ENCODE assay signal across 29 cellular contexts in genomic region chr6:16140607-16141006, GRCh38. TPM values are rescaled to one million over a fixed set of nuclear protein-coding genes. Genes with fewer than 3 reads are reported as not detected.
A peak's percentile ranks its signal among the peaks of the same experiment; 100 is the strongest.
DNase-seq lines count a peak whose midpoint lies in the region; ATAC-seq and TF ChIP-seq lines count a peak whose summit lies in the region.
"Had no signal": no experiment of that assay in that cellular context is flagged by ENCODE, and none has a peak within 500 bp of the region (broad histone marks: within the 10 kb centered on the region; RNA-seq: fewer than 3 reads in every experiment).

No MANE protein-coding gene starts in this region.

- TF ChIP-seq CTCF in WTC11 (IDR thresholded peaks at IDR 0.05) = no peak
- no peak for TF ChIP-seq CTCF in sigmoid colon (IDR thresholded peaks at IDR 0.05)

- peaks cover 28% of the 10 kb centered on the region for H3K36me3 Mint-ChIP-seq in activated naive CD4-positive, alpha-beta T cell treated with anti-CD3 and anti-CD28 coated beads, Interleukin-2, amount 50 U/mL, for 24 hours
- H3K36me3 Mint-ChIP-seq in activated naive CD4-positive, alpha-beta T cell treated with anti-CD3 and anti-CD28 coated beads, Interleukin-2, amount 50 U/mL, for 72 hours = peaks cover 22 to 37% of the 10 kb centered on the region in 2 donors
- peaks cover 75% of the 10 kb centered on the region for H3K36me3 Mint-ChIP-seq in WTC11
- H3K36me3 Mint-ChIP-seq in natural killer cell treated with Interleukin-12 subunit alpha and Interleukin-12 subunit beta and Interleukin-15 and Interleukin-18, amount 100 ng/mL, for 72 hours = peaks cover 28% of the 10 kb centered on the region

- no peaks in the 10 kb centered on the region for H3K27me3 Mint-ChIP-seq in activated naive CD4-positive, alpha-beta T cell treated with anti-CD3 and anti-CD28 coated beads, Interleukin-2, amount 50 U/mL, for 24 hours
- no peaks in the 10 kb centered on the region for H3K27me3 Mint-ChIP-seq in WTC11 (ENCODE audit: low read depth)
- H3K27me3 Mint-ChIP-seq in natural killer cell treated with Interleukin-12 subunit alpha and Interleukin-12 subunit beta and Interleukin-15 and Interleukin-18, amount 100 ng/mL, for 72 hours = no peaks in the 10 kb centered on the region
- H3K27me3 Mint-ChIP-seq: activated CD4-positive, alpha-beta T cell treated with anti-CD3 and anti-CD28 coated beads, Interleukin-2, amount 10 ng/mL, durations not matched to agents 7 days and 5 days; activated T-cell treated with anti-CD3 and anti-CD28 coated beads, Interleukin-2, amount 50 U/mL, for 24 hours; CD8-positive, alpha-beta memory T cell had no signal

- H3K36me3 ChIP-seq in sigmoid colon = peaks cover 19 to 43% (median 33%) of the 10 kb centered on the region in 4 donors
- H3K36me3 ChIP-seq: colonic mucosa had no signal

- no peak overlapping the region for H3K27ac ChIP-seq in sigmoid colon
- H3K27ac ChIP-seq: colonic mucosa, epithelial cell of prostate, SJCRH30, testis, VCaP had no signal

- TF ChIP-seq POLR2A in sigmoid colon (IDR thresholded peaks at IDR 0.05) = no peak

- POLR2A ChIA-PET in WTC11 (lab: Charles Lee) = interaction anchor here (0.9 kb wide), 1 partner anchor 12 kb away, joined by 3 read pairs; the partner anchor contains the start of gene MYLIP

- peak overlapping the region; percentile 90 for H3K27ac Mint-ChIP-seq in activated naive CD4-positive, alpha-beta T cell treated with anti-CD3 and anti-CD28 coated beads, Interleukin-2, amount 50 U/mL, for 24 hours
- no peak overlapping the region for H3K27ac Mint-ChIP-seq in activated naive CD4-positive, alpha-beta T cell treated with anti-CD3 and anti-CD28 coated beads, Interleukin-2, amount 50 U/mL, for 72 hours
- H3K27ac Mint-ChIP-seq in WTC11 = 0 out of 2 replicates have a peak overlapping the region, but pooled peaks have one; percentile 30
- H3K27ac Mint-ChIP-seq in natural killer cell treated with Interleukin-12 subunit alpha and Interleukin-12 subunit beta and Interleukin-15 and Interleukin-18, amount 100 ng/mL, for 72 hours = peak overlapping the region; percentile 39 to 53
- H3K27ac Mint-ChIP-seq: activated CD4-positive, alpha-beta T cell treated with anti-CD3 and anti-CD28 coated beads, Interleukin-2, amount 10 ng/mL, durations not matched to agents 7 days and 5 days had no signal

- CTCF ChIA-PET in WTC11 (lab: Charles Lee) = no interaction called here

- intact Hi-C loops in sigmoid colon (cut with DNase I) = no loop called here

- H3K27me3 ChIP-seq in sigmoid colon = no peaks in the 10 kb centered on the region
- H3K27me3 ChIP-seq: colonic mucosa, SJCRH30, testis had no signal

- no peak overlapping the region for H3K4me3 ChIP-seq in sigmoid colon
- H3K4me3 ChIP-seq: colonic mucosa, GM12878, mucosa of descending colon, SJCRH30, testis had no signal

- H3K4me3 Mint-ChIP-seq in activated naive CD4-positive, alpha-beta T cell treated with anti-CD3 and anti-CD28 coated beads, Interleukin-2, amount 50 U/mL, for 24 hours = no peak overlapping the region
- H3K4me3 Mint-ChIP-seq in WTC11 = no peak overlapping the region
- H3K4me3 Mint-ChIP-seq in natural killer cell treated with Interleukin-12 subunit alpha and Interleukin-12 subunit beta and Interleukin-15 and Interleukin-18, amount 100 ng/mL, for 72 hours = no peak overlapping the region
- H3K4me3 Mint-ChIP-seq: activated CD4-positive, alpha-beta T cell treated with anti-CD3 and anti-CD28 coated beads, Interleukin-2, amount 10 ng/mL, durations not matched to agents 7 days and 5 days; activated T-cell treated with anti-CD3 and anti-CD28 coated beads, Interleukin-2, amount 50 U/mL, for 24 hours had no signal

- WGBS in sigmoid colon, 2 donors = 85 to 86% methylated on average over 7 of the region's 7 CpGs

- no peak for TF ChIP-seq EP300 in sigmoid colon (IDR thresholded peaks at IDR 0.05)

- ATAC-seq in activated naive CD4-positive, alpha-beta T cell treated with anti-CD3 and anti-CD28 coated beads, Interleukin-2, amount 50 U/mL, for 72 hours = no peak
- no peak for ATAC-seq in WTC11
- ATAC-seq in natural killer cell treated with Interleukin-12 subunit alpha and Interleukin-12 subunit beta and Interleukin-15 and Interleukin-18, amount 100 ng/mL, for 72 hours = no peak
- ATAC-seq: GM12878; mucosa of descending colon; right cardiac atrium; stimulated activated naive CD8-positive, alpha-beta T cell treated with anti-CD3 and anti-CD28 coated beads, Interleukin-15, Interleukin-2, amounts not matched to agents 100 U/mL and 50 U/mL, for 24 hours had no signal

- H3K9me3 Mint-ChIP-seq in activated naive CD4-positive, alpha-beta T cell treated with anti-CD3 and anti-CD28 coated beads, Interleukin-2, amount 50 U/mL, for 24 hours = no peaks in the 10 kb centered on the region
- H3K9me3 Mint-ChIP-seq in activated naive CD4-positive, alpha-beta T cell treated with anti-CD3 and anti-CD28 coated beads, Interleukin-2, amount 50 U/mL, for 72 hours = no peaks in the 10 kb centered on the region
- H3K9me3 Mint-ChIP-seq in WTC11 = peaks cover 6% of the 10 kb centered on the region
- H3K9me3 Mint-ChIP-seq in natural killer cell treated with Interleukin-12 subunit alpha and Interleukin-12 subunit beta and Interleukin-15 and Interleukin-18, amount 100 ng/mL, for 72 hours = no peaks in the 10 kb centered on the region
- H3K9me3 Mint-ChIP-seq: activated CD4-positive, alpha-beta T cell treated with anti-CD3 and anti-CD28 coated beads, Interleukin-2, amount 10 ng/mL, durations not matched to agents 7 days and 5 days; activated T-cell treated with anti-CD3 and anti-CD28 coated beads, Interleukin-2, amount 50 U/mL, for 24 hours; CD8-positive, alpha-beta memory T cell had no signal

- no peak for DNase-seq in activated naive CD4-positive, alpha-beta T cell treated with anti-CD3 and anti-CD28 coated beads, Interleukin-2, amount 50 U/mL, for 72 hours (ENCODE audit: low spot score in 2 of 2)
- DNase-seq in WTC11 (ENCODE audit: low spot score) (no peak), sigmoid colon (no peak), Kasumi-1 (lab: John Stamatoyannopoulos, UW) (no peak), A172 (ENCODE audit: low spot score) (no peak)
- DNase-seq in natural killer cell treated with Interleukin-12 subunit alpha and Interleukin-12 subunit beta and Interleukin-15 and Interleukin-18, amount 100 ng/mL, for 72 hours (ENCODE audit: low spot score) = no peak
- DNase-seq: activated CD4-positive, alpha-beta T cell treated with anti-CD3 and anti-CD28 coated beads, Interleukin-2, amount 10 ng/mL, durations not matched to agents 7 days and 5 days; activated naive CD4-positive, alpha-beta T cell treated with Interleukin-2 at 50 U/mL for 16 hours; activated T-cell treated with anti-CD3 and anti-CD28 coated beads, Interleukin-2, amount 50 U/mL, for 24 hours; CD8-positive, alpha-beta memory T cell; colonic mucosa; effector CD8-positive, alpha-beta T cell; KBM-7; mammary epithelial cell; mucosa of descending colon; NCI-H1105; NCI-H2029 treated with DMSO at 0.1 percent for 48 hours; NCI-H345; NCI-H774; right cardiac atrium; SJCRH30; stimulated activated CD4-positive, alpha-beta T cell treated with anti-CD3 and anti-CD28 coated beads, Interleukin-1b, Interleukin-23, amount 100 ng/mL, for 48 hours; stimulated activated naive CD8-positive, alpha-beta T cell treated with anti-CD3 and anti-CD28 coated beads, Interleukin-15, Interleukin-2, amounts not matched to agents 100 U/mL and 50 U/mL, for 24 hours; T1000; testis had no signal

- H3K9me3 ChIP-seq in sigmoid colon = no peaks in the 10 kb centered on the region
- H3K9me3 ChIP-seq: colonic mucosa, mucosa of descending colon, SJCRH30, testis had no signal

- peaks cover 76% of the 10 kb centered on the region for H3K4me1 Mint-ChIP-seq in activated naive CD4-positive, alpha-beta T cell treated with anti-CD3 and anti-CD28 coated beads, Interleukin-2, amount 50 U/mL, for 24 hours
- H3K4me1 Mint-ChIP-seq in WTC11 = peaks cover 47% of the 10 kb centered on the region
- H3K4me1 Mint-ChIP-seq in natural killer cell treated with Interleukin-12 subunit alpha and Interleukin-12 subunit beta and Interleukin-15 and Interleukin-18, amount 100 ng/mL, for 72 hours (ENCODE audit: low read depth in 2 of 2) = peaks cover 43 to 57% of the 10 kb centered on the region in 2 donors

- peaks cover 0 to 56% (median 50%) of the 10 kb centered on the region in 4 donors for H3K4me1 ChIP-seq in sigmoid colon

TF ChIP-seq in WTC11, 78 proteins besides CTCF, POLR2A, EP300 and RAD21 (continues in another document):
- no peak for TF ChIP-seq PRDM15 (CRISPR knock-in tag; IDR thresholded peaks at IDR 0.05)
- no peak for TF ChIP-seq CREB1 (CRISPR knock-in tag; IDR thresholded peaks at IDR 0.05)

RNA-seq across cellular contexts. Expression of gene MYLIP, which starts 11.7 kb away (rescaled TPM):
- total RNA-seq in activated naive CD4-positive, alpha-beta T cell treated with anti-CD3 and anti-CD28 coated beads, Interleukin-2, amount 50 U/mL, for 72 hours = 10 to 100 TPM in 1 of 2 donors, 1 to 10 TPM in 1; 5.4 to 10.9 TPM
- 43.4 to 50.0 TPM (median 44.5 TPM) in 3 replicates for total RNA-seq in WTC11 (2021)
- 10 to 100 TPM; 12.2 to 18.1 TPM for total RNA-seq in natural killer cell treated with Interleukin-12 subunit alpha and Interleukin-12 subunit beta and Interleukin-15 and Interleukin-18, amount 100 ng/mL, for 72 hours
- 10 to 100 TPM; 18.0 to 50.0 (median 41.3) TPM for total RNA-seq in sigmoid colon
- 10 to 100 TPM; 13.4 to 21.6 (median 17.9) TPM for polyA plus RNA-seq in sigmoid colon
- 2.4 and 4.7 TPM in 2 replicates for total RNA-seq in A172 (2014; rRNA removed; shearing (Covaris generic))

Comparison
In these comparisons a context has a peak if more than half of its experiments do, and no peak if none do; other contexts are left out.
1. H3K27ac Mint-ChIP-seq: peak in activated naive CD4-positive, alpha-beta T cell treated with anti-CD3 and anti-CD28 coated beads, Interleukin-2, amount 50 U/mL, for 24 hours (single experiment), WTC11 (single experiment) and natural killer cell treated with Interleukin-12 subunit alpha and Interleukin-12 subunit beta and Interleukin-15 and Interleukin-18, amount 100 ng/mL, for 72 hours (2 of 2); none in activated naive CD4-positive, alpha-beta T cell treated with anti-CD3 and anti-CD28 coated beads, Interleukin-2, amount 50 U/mL, for 72 hours (0 of 2).